In the genomic region with DNA sequence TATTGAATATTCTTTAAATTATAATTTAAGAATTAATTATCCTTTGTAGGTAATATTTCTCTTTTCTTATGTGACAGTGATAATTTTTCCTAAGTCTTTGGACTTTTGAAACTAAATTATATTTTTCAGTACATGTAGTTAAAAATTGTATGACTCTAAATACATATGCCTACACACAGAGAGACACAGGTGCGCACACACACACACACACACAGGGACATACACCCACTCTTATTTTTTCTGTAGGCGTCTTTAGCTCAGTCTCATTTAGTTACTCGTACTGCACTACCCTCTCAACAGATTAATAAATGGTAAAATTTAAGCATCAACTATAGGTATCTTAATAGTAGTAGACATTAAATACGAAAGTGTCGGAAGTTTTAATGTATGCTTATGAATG, we compare ENCODE assay signal across 30 cellular contexts. TPM values are rescaled to one million over a fixed set of nuclear protein-coding genes. Genes with fewer than 3 reads are reported as not detected.
DNase-seq lines count a peak whose midpoint lies in the region; ATAC-seq, FAIRE-seq and TF ChIP-seq lines count a peak whose summit lies in the region.
"Had no signal": no experiment of that assay in that cellular context is flagged by ENCODE, and none has a peak within 500 bp of the region (broad histone marks: within the 10 kb centered on the region; RNA-seq: fewer than 3 reads in every experiment).

No MANE protein-coding gene starts in this region.

- no peak for DNase-seq in GM12892 (ENCODE audit: insufficient read length)
- DNase-seq in putamen (ENCODE audit: low spot score) = peak; percentile 33
- DNase-seq in natural killer cell = no peak
- no peak for DNase-seq in Caco-2
- DNase-seq: 8988T; ACHN; AML-193; BE2C; C1 segment of cervical spinal cord; Calu3; CD4-positive, alpha-beta memory T cell; CD4-positive, alpha-beta T cell; CD4-positive, CD25-positive, alpha-beta regulatory T cell; CD8-positive, alpha-beta memory T cell; CD8-positive, alpha-beta T cell; COR-L47; DMS 273 treated with DMSO at 0.1 percent for 48 hours; DMS153; DMS53; DMS79; DMS79 treated with DMSO at 0.1 percent for 48 hours; DND-41; EL had no signal

- no peaks in the 10 kb centered on the region for H3K27me3 Mint-ChIP-seq in natural killer cell (ENCODE audit: low read depth in 2 of 2)
- H3K27me3 Mint-ChIP-seq in Caco-2 (ENCODE audit: insufficient read depth, unreplicated experiment) = no peaks in the 10 kb centered on the region
- H3K27me3 Mint-ChIP-seq: B cell; CD4-positive, alpha-beta memory T cell; CD4-positive, alpha-beta T cell; CD4-positive, CD25-positive, alpha-beta regulatory T cell; CD8-positive, alpha-beta memory T cell had no signal

- TF ChIP-seq POLR2A in GM12892 (IDR thresholded peaks at IDR 0.05; ENCODE audit: low read depth, low read length) = no peak

- peaks cover 0 to 7% of the 10 kb centered on the region in 2 donors for H3K4me1 Mint-ChIP-seq in natural killer cell
- H3K4me1 Mint-ChIP-seq in Caco-2 (ENCODE audit: low read depth, unreplicated experiment) = no peaks in the 10 kb centered on the region
- H3K4me1 Mint-ChIP-seq: B cell, CD14-positive monocyte had no signal

- no peak for TF ChIP-seq CTCF in natural killer cell (IDR thresholded peaks at IDR 0.05)
- no peak for TF ChIP-seq CTCF in Caco-2 (IDR thresholded peaks at IDR 0.05; ENCODE audit: insufficient read depth in 1 of 2, low read depth in 1 of 2, low read length in 1 of 2, severe bottlenecking in 1 of 2, unreplicated experiment in 1 of 2)

- no peak overlapping the region for H3K4me3 Mint-ChIP-seq in natural killer cell
- no peak overlapping the region for H3K4me3 Mint-ChIP-seq in Caco-2 (ENCODE audit: unreplicated experiment)
- H3K4me3 Mint-ChIP-seq: B cell; CD14-positive monocyte; CD4-positive, alpha-beta memory T cell; CD4-positive, alpha-beta T cell; CD4-positive, CD25-positive, alpha-beta regulatory T cell; CD8-positive, alpha-beta memory T cell; CD8-positive, alpha-beta T cell had no signal

- FAIRE-seq in GM12892 (lab: Jason Lieb, UNC) (peak; percentile 40), islet of Langerhans (lab: Jason Lieb, UNC) (peak; percentile 9)
- FAIRE-seq: A549 had no signal

- no TSS peak for BruUV-seq in Caco-2 (replicated peaks; lab: Mats Ljungman, UMichigan)

- H3K9me3 Mint-ChIP-seq in natural killer cell (no peaks in the 10 kb centered on the region), Caco-2 (ENCODE audit: unreplicated experiment) (no peaks in the 10 kb centered on the region)
- H3K9me3 Mint-ChIP-seq: CD14-positive monocyte; CD4-positive, alpha-beta T cell; CD4-positive, CD25-positive, alpha-beta regulatory T cell; CD8-positive, alpha-beta memory T cell; CD8-positive, alpha-beta T cell had no signal

- intact Hi-C loops in natural killer cell (cut with micrococcal nuclease) (no loop called here), Caco-2 (cut with micrococcal nuclease; ENCODE audit: unreplicated experiment) (no loop called here)

- ATAC-seq in natural killer cell (no peak), GM21825 (IDR thresholded peaks at IDR 0.05; ENCODE audit: unreplicated experiment) (no peak)
- ATAC-seq: A549; CD8-positive, alpha-beta T cell had no signal

- H3K27ac Mint-ChIP-seq in natural killer cell (no peak overlapping the region), Caco-2 (ENCODE audit: unreplicated experiment) (no peak overlapping the region)
- H3K27ac Mint-ChIP-seq: B cell; CD14-positive monocyte; CD4-positive, alpha-beta memory T cell; CD4-positive, alpha-beta T cell; CD4-positive, CD25-positive, alpha-beta regulatory T cell; CD8-positive, alpha-beta memory T cell; CD8-positive, alpha-beta T cell had no signal

- CTCF ChIA-PET in Caco-2 (lab: Charles Lee) = no interaction called here

- no peaks in the 10 kb centered on the region for H3K36me3 ChIP-seq in Caco-2 (ENCODE audit: control insufficient read depth, insufficient read depth, low read length)
- H3K36me3 ChIP-seq: BE2C had no signal

- no peaks in the 10 kb centered on the region for H3K4me1 ChIP-seq in Caco-2
- H3K4me1 ChIP-seq: BE2C; BLaER1; BLaER1 treated with 17β-estradiol and CSF1 and Interleukin-3, amounts not matched to agents 10 nM and 100 nM had no signal

- H3K27me3 ChIP-seq in Caco-2 (replicated peaks; ENCODE audit: control insufficient read depth, insufficient read depth, low read length) = no peaks in the 10 kb centered on the region
- H3K27me3 ChIP-seq: BE2C; BLaER1; BLaER1 treated with 17β-estradiol and CSF1 and Interleukin-3, amounts not matched to agents 10 nM and 100 nM had no signal

- H3K36me3 Mint-ChIP-seq in natural killer cell (peaks cover 27% of the 10 kb centered on the region), Caco-2 (ENCODE audit: insufficient read depth, unreplicated experiment) (peaks cover 14% of the 10 kb centered on the region)

- no peak overlapping the region for H3K4me3 ChIP-seq in Caco-2 (ENCODE audit: low read depth, low read length)
- H3K4me3 ChIP-seq: A549; BLaER1; BLaER1 treated with 17β-estradiol and CSF1 and Interleukin-3, amounts not matched to agents 10 nM and 100 nM had no signal

- H3K9me3 ChIP-seq in Caco-2 = no peaks in the 10 kb centered on the region
- H3K9me3 ChIP-seq: A549; BE2C; BLaER1; BLaER1 treated with 17β-estradiol and CSF1 and Interleukin-3, amounts not matched to agents 10 nM and 100 nM had no signal

- POLR2A ChIA-PET in Caco-2 (lab: Charles Lee) = no interaction called here

RNA-seq across cellular contexts. Expression of a gene that starts 56.1 kb away (rescaled TPM):
- 4.7 TPM for polyA plus RNA-seq in GM12892 (2012; ENCODE audit: missing spikeins)
- total RNA-seq in natural killer cell (10 to 100 TPM; 35.1 to 42.2 (median 39.7) TPM), Caco-2 (2022) (13.7 and 14.9 TPM in 2 replicates)
